8 cellular contexts compared by ENCODE assay signal in the genomic region with DNA sequence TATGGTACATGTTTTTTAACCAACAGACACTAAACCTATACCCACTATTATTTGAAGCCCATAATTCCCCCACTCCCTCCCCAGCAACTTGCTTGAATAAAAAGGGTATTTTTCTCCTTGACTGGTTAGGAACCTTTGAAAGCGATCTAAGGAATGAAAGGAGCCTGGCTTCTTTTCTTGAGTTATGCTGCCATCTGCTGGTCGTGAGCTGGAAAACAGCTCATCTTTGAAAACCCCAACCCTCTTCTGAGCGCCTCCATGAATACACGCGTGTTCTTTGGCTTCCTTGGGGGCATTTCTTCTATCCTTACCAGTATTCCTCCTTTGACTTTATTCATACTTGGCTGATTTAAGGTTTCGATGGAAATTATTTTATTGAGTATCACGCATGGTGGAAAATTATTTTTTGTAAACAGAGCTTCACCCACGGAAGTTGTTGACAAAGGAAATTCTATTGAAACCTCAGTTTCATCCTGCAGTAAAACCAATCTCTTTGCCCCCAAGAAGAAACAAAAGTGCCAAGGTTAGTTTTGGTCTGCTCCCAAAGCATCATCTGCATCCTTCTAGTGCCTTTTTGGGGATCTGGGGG.
A peak's percentile ranks its signal among the peaks of the same experiment; 100 is the strongest.
DNase-seq lines count a peak whose midpoint lies in the region; ATAC-seq and TF ChIP-seq lines count a peak whose summit lies in the region.

No MANE protein-coding gene starts in this region.

- H3K4me2 ChIP-seq in Karpas-422 (ENCODE audit: low read depth, low read length, poor library complexity, severe bottlenecking) = peak overlapping the region; percentile 41

- DNase-seq in NK-92 treated with Interleukin-12 subunit alpha and Interleukin-12 subunit beta, amount 100 ng/mL, for 24 hours (lab: John Stamatoyannopoulos, UW) = peak; percentile 17
- DNase-seq in NK-92 (lab: John Stamatoyannopoulos, UW; ENCODE audit: unreplicated experiment) = no peak
- DNase-seq in Karpas-422 = peak; percentile 91
- DNase-seq in RPMI7951 (ENCODE audit: low read depth) = peak; percentile 63
- DNase-seq in activated T-helper 9 cell treated with anti-CD3 and anti-CD28 coated beads, Interleukin-2, amount 50 U/mL, for 16 hours (ENCODE audit: low read depth) = peak; percentile 28
- DNase-seq in foreskin keratinocyte = peak in 1 of 2 donors; percentile 46
- peak; percentile 15 to 57 (median 47) for DNase-seq in ovary
- peak in 1 of 2 donors; percentile 35 for DNase-seq in upper lobe of left lung

- H3K9me3 ChIP-seq in Karpas-422 (ENCODE audit: low read length) = no peaks in the 10 kb centered on the region
- no peaks in the 10 kb centered on the region for H3K9me3 ChIP-seq in ovary
- H3K9me3 ChIP-seq in upper lobe of left lung = peaks cover 0 to 8% (median 4%) of the 10 kb centered on the region in 4 donors

- peak overlapping the region; percentile 17; the same call in 1 of the 2 replicates for H3K9ac ChIP-seq in Karpas-422 (ENCODE audit: low read length)

- WGBS in ovary, 3 donors = 3 to 8% (median 4%) methylated on average over 8 of the region's 8 CpGs
- 2 to 3% methylated on average over 8 of the region's 8 CpGs for WGBS in upper lobe of left lung, 2 donors

- no peak overlapping the region; the same call in 1 of the 2 replicates for H3K4me3 ChIP-seq in Karpas-422 (ENCODE audit: low read length)
- no peak overlapping the region for H3K4me3 ChIP-seq in ovary
- no peak overlapping the region for H3K4me3 ChIP-seq in upper lobe of left lung

- no peaks in the 10 kb centered on the region for H4K20me1 ChIP-seq in Karpas-422 (ENCODE audit: insufficient read depth, low read depth, low read length)

- no peaks in the 10 kb centered on the region for H3K9me2 ChIP-seq in Karpas-422 (replicated peaks; ENCODE audit: insufficient read depth, low read length)

- ATAC-seq in foreskin keratinocyte (peak; percentile 73), upper lobe of left lung (ENCODE audit: low FRiP score in 2 of 2) (peak in 1 of 2 donors; percentile 84)

- intact Hi-C loops in ovary (cut with DNase I) = loop anchor here in 3 of 4 donors (5.0 to 10.0 kb wide), 3 partner anchors 209 to 317 kb away; a partner anchor contains a TSS

- H2AFZ ChIP-seq in Karpas-422 (ENCODE audit: low read length) = peak overlapping the region; percentile 70

- H3K79me2 ChIP-seq in Karpas-422 (ENCODE audit: low read length) = no peaks in the 10 kb centered on the region

- TF ChIP-seq CTCF in foreskin keratinocyte (conservative IDR thresholded peaks at IDR 0.05) (peak; percentile 87), ovary (IDR thresholded peaks at IDR 0.05) (peak; percentile 9 to 49 (median 36)), upper lobe of left lung (IDR thresholded peaks at IDR 0.05) (peak; percentile 61 to 74 (median 72))

- H3K27me3 ChIP-seq in Karpas-422 (ENCODE audit: low read length) (no peaks in the 10 kb centered on the region), foreskin keratinocyte (peaks cover 15% of the 10 kb centered on the region), ovary (no peaks in the 10 kb centered on the region), upper lobe of left lung (no peaks in the 10 kb centered on the region)

- H3K4me1 ChIP-seq in Karpas-422 (ENCODE audit: low read length) (peaks cover 10% of the 10 kb centered on the region), foreskin keratinocyte (no peaks in the 10 kb centered on the region), ovary (ENCODE audit: insufficient read depth) (no peaks in the 10 kb centered on the region), upper lobe of left lung (peaks cover 0 to 3% (median 0%) of the 10 kb centered on the region in 4 donors)

- H3K36me3 ChIP-seq in Karpas-422 (ENCODE audit: insufficient read depth, low read length) (no peaks in the 10 kb centered on the region), ovary (no peaks in the 10 kb centered on the region), upper lobe of left lung (no peaks in the 10 kb centered on the region)

- TF ChIP-seq EP300 in ovary (IDR thresholded peaks at IDR 0.05) (no peak), upper lobe of left lung (IDR thresholded peaks at IDR 0.05) (no peak)

- H3K27ac ChIP-seq in Karpas-422 (ENCODE audit: low read length) (no peak overlapping the region), foreskin keratinocyte (no peak overlapping the region), ovary (no peak overlapping the region), upper lobe of left lung (no peak overlapping the region)

- no peak for TF ChIP-seq POLR2A in ovary (IDR thresholded peaks at IDR 0.05)
- TF ChIP-seq POLR2A in upper lobe of left lung (IDR thresholded peaks at IDR 0.05) = no peak

Comparison
In these comparisons a context has a peak if more than half of its experiments do, and no peak if none do; other contexts are left out.
1. CTCF ChIP-seq: peak in every context shown above with its lines; median percentile 87 in foreskin keratinocyte; 72 in upper lobe of left lung; 36 in ovary.